9 cellular contexts compared by ENCODE assay signal in genomic region chr6:20811112-20811746, GRCh38.
DNase-seq lines count a peak whose midpoint lies in the region; ATAC-seq and TF ChIP-seq lines count a peak whose summit lies in the region.
"Had no signal": no experiment of that assay in that cellular context is flagged by ENCODE, and none has a peak within 500 bp of the region (broad histone marks: within the 10 kb centered on the region; RNA-seq: fewer than 3 reads in every experiment).

No MANE protein-coding gene starts in this region.

- H3K79me1 ChIP-seq in mesenchymal stem cell (replicated peaks; ENCODE audit: low read length, poor library complexity, severe bottlenecking), result peaks cover 5% of the 10 kb centered on the region

- H3K27ac Mint-ChIP-seq in Calu3 (ENCODE audit: unreplicated experiment) (peak overlapping the region; percentile 87), brain (peak overlapping the region; percentile 25 to 80 (median 63))
- H3K27ac Mint-ChIP-seq: T-helper 2 cell treated with Interferon-gamma antibody and Interleukin-4, amounts not matched to agents 5 μg/mL and 100 μg/mL, for 36 hours had no signal

- H3K4me1 ChIP-seq in mesenchymal stem cell (ENCODE audit: control insufficient read depth, insufficient read depth, low read depth, low read length), result peaks cover 2% of the 10 kb centered on the region

- peak overlapping the region; percentile 96 for H3K27ac ChIP-seq in mesenchymal stem cell (ENCODE audit: low read length, poor library complexity, severe bottlenecking)

- no peaks in the 10 kb centered on the region for H3K36me3 ChIP-seq in mesenchymal stem cell (ENCODE audit: control insufficient read depth in 1 of 2, insufficient read depth in 2 of 2, low read depth in 1 of 2, low read length in 2 of 2)

- H2BK12ac ChIP-seq in mesenchymal stem cell (ENCODE audit: low read length in 2 of 2), result no peak overlapping the region

- H3K27me3 Mint-ChIP-seq in Calu3 (ENCODE audit: unreplicated experiment) (no peaks in the 10 kb centered on the region), brain (no peaks in the 10 kb centered on the region)

- H3K9me3 Mint-ChIP-seq in Calu3 (ENCODE audit: low read depth, unreplicated experiment) (peaks cover 6% of the 10 kb centered on the region), brain (peaks cover 15 to 41% (median 26%) of the 10 kb centered on the region in 5 experiments)

- peaks cover 7% of the 10 kb centered on the region for H3K9me3 ChIP-seq in mesenchymal stem cell (ENCODE audit: control insufficient read depth, low read length)

- H3K36me3 Mint-ChIP-seq in Calu3 (ENCODE audit: insufficient read depth, unreplicated experiment), result peaks cover 14% of the 10 kb centered on the region
- H3K36me3 Mint-ChIP-seq in brain, result peaks cover 74% of the 10 kb centered on the region

- H2BK5ac ChIP-seq in mesenchymal stem cell (ENCODE audit: low read depth, low read length, poor library complexity, severe bottlenecking), result peak overlapping the region; percentile 96

- H3K14ac ChIP-seq in mesenchymal stem cell (ENCODE audit: low read length in 2 of 2), result no peak overlapping the region

- peak overlapping the region in 1 of 2 experiments; percentile 52 for H3K18ac ChIP-seq in mesenchymal stem cell (ENCODE audit: low read depth in 1 of 2, low read length in 2 of 2)

- H3K9ac ChIP-seq in mesenchymal stem cell (ENCODE audit: low read length), result peak overlapping the region; percentile 88

- intact Hi-C loops in Calu3 (cut with micrococcal nuclease; ENCODE audit: unreplicated experiment) (no loop called here), posterior vena cava (cut with DNase I) (no loop called here)

- DNase-seq in Calu3 (peak; percentile 72), KBM-7 (peak; percentile 12), mesenchymal stem cell (peak; percentile 98), SKM-1 treated with dmso at 0.1 percent for 144 hours (lab: John Stamatoyannopoulos, UW; ENCODE audit: unreplicated experiment) (no peak), posterior vena cava (ENCODE audit: low spot score) (no peak)

- WGBS in mesenchymal stem cell, result 0% methylated on average over 4 of the region's 6 CpGs

- no peak for ATAC-seq in GM21737 (IDR thresholded peaks at IDR 0.05; ENCODE audit: unreplicated experiment)
- ATAC-seq in HG03457 (IDR thresholded peaks at IDR 0.05; ENCODE audit: unreplicated experiment), result no peak

- no peak overlapping the region for H3K23ac ChIP-seq in mesenchymal stem cell (ENCODE audit: low read length in 2 of 2)

- CTCF ChIA-PET in Calu3 (lab: Charles Lee), result interaction anchor here (0.6 kb wide), 1 partner anchor 47 kb away, joined by 3 read pairs; no protein-coding TSS in a partner anchor

- no peak for TF ChIP-seq CTCF in Calu3 (IDR thresholded peaks at IDR 0.05; ENCODE audit: unreplicated experiment)
- TF ChIP-seq CTCF in brain (conservative IDR thresholded peaks at IDR 0.05), result no peak

- H2BK15ac ChIP-seq in mesenchymal stem cell (ENCODE audit: low read depth, poor library complexity, severe bottlenecking), result no peak overlapping the region

- no peak overlapping the region for H4K91ac ChIP-seq in mesenchymal stem cell (ENCODE audit: low read length)

- no peak overlapping the region for H4K8ac ChIP-seq in mesenchymal stem cell (ENCODE audit: low read length)

- H3K4me2 ChIP-seq in mesenchymal stem cell (ENCODE audit: low read length, poor library complexity, severe bottlenecking), result no peak overlapping the region

- peak overlapping the region; percentile 97 for H2AK5ac ChIP-seq in mesenchymal stem cell (ENCODE audit: low read length, severe bottlenecking)

- H3K4me3 Mint-ChIP-seq in Calu3 (ENCODE audit: low read depth, unreplicated experiment) (peak overlapping the region; percentile 24), brain (peak overlapping the region in 2 of 5 experiments; percentile 22 to 59)
- H3K4me3 Mint-ChIP-seq: T-helper 2 cell treated with Interferon-gamma antibody and Interleukin-4, amounts not matched to agents 5 μg/mL and 100 μg/mL, for 36 hours had no signal

- H2AFZ ChIP-seq in mesenchymal stem cell (ENCODE audit: low read depth, low read length), result no peak overlapping the region

- H2BK120ac ChIP-seq in mesenchymal stem cell (ENCODE audit: low read depth, low read length), result peak overlapping the region; percentile 34

- no peak overlapping the region for H3K4me3 ChIP-seq in mesenchymal stem cell (ENCODE audit: insufficient read depth in 1 of 2, low read depth in 1 of 2, low read length in 2 of 2)

- in situ Hi-C loops in KBM-7 (cut with MboI; ENCODE audit: low pct_unique_long_range_greater_than_20kb, low sequenced_read_pairs), result no loop called here

- H3K4me1 Mint-ChIP-seq in Calu3 (ENCODE audit: low read depth, unreplicated experiment) (peaks cover 20% of the 10 kb centered on the region), brain (peaks cover 24% of the 10 kb centered on the region)

- H3K4ac ChIP-seq in mesenchymal stem cell (ENCODE audit: low read depth in 1 of 2, low read length in 2 of 2), result no peak overlapping the region

- BruUV-seq in Calu3 (replicated peaks; lab: Mats Ljungman, UMichigan), result no TSS peak

- H3K27me3 ChIP-seq in mesenchymal stem cell (ENCODE audit: control insufficient read depth in 1 of 2, insufficient read depth in 1 of 2, low read length in 2 of 2), result no peaks in the 10 kb centered on the region

Comparison
In these comparisons a context has a peak if more than half of its experiments do, and no peak if none do; other contexts are left out.
1. DNase-seq: peak in Calu3 (single experiment), KBM-7 (single experiment) and mesenchymal stem cell (single experiment); none in SKM-1 treated with dmso at 0.1 percent for 144 hours (single experiment) and posterior vena cava (single experiment).